Comparison of ENCODE assay signal across 8 cellular contexts in the genomic region with DNA sequence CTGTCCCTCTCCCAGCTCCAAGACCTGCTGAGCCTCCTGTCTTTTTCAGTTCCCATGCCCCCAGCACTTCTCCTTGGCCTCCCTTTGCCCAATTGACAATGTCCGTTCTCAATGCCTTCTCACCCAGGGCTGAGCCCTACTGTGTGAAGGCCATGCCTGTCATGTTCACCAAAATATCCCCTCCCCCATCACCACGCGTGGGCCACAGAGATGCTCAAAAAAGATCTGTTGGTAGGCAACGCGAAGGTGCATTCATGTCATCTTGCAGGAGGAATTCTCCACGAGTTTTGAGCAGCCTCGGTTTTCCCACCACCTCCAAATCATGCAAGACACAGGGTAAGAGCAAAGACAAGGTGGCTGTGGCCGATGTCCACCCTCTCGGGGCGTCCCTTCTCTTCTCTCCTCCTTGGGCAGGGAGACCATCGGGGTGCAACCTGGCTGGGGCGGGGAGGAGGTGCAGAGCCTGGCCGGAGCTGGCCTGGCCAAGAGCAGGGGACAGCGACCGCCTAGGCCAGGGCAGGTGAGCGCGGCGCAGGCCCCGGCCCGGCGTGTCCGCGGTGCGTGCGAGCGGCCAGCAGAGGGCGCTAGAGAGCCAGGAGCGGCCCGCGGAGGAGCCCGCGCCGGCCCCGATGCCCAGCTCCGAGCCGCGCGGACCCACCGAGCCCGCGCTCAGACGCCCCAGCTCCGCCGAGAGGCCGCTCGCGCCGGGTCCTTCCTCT. TPM values are rescaled to one million over a fixed set of nuclear protein-coding genes. Genes with fewer than 3 reads are reported as not detected.
DNase-seq lines count a peak whose midpoint lies in the region; ATAC-seq, FAIRE-seq and TF ChIP-seq lines count a peak whose summit lies in the region.
"Not testable (repeated sequence)": the region's sequence is repeated elsewhere in the genome, so short reads cannot be mapped to it uniquely, and the experiment has no call there.

No MANE protein-coding gene starts in this region.

- H3K4me3 Mint-ChIP-seq in CD4-positive, CD25-positive, alpha-beta regulatory T cell = peak overlapping the region in 3 of 4 donors; percentile 53 to 69 (median 62)
- peak overlapping the region; percentile 76 for H3K4me3 Mint-ChIP-seq in neural progenitor cell

- not testable (repeated sequence) for ATAC-seq in CD4-positive, CD25-positive, alpha-beta regulatory T cell (ENCODE audit: low read depth in 2 of 2)
- 0 out of 3 replicates have a peak, but pooled peaks have one; percentile 41 for ATAC-seq in GM12878

- RAD21 ChIA-PET in GM12878 (lab: Charles Lee; ENCODE audit: unreplicated experiment) = not testable (repeated sequence)

- not testable (repeated sequence) for TF ChIP-seq EP300 in GM12878 (IDR thresholded peaks at IDR 0.05; ENCODE audit: borderline replicate concordance in 1 of 2, control insufficient read depth in 1 of 2, low read depth in 2 of 2, low read length in 2 of 2)

- peak; percentile 31 to 50 (median 33) for DNase-seq in CD4-positive, CD25-positive, alpha-beta regulatory T cell
- DNase-seq in HK-2 (ENCODE audit: unreplicated experiment) = peak; percentile 55
- peak; percentile 45 for DNase-seq in NCI-H82 (lab: John Stamatoyannopoulos, UW)
- DNase-seq in activated CD4-positive, alpha-beta T cell treated with anti-CD3 and anti-CD28 coated beads for 4 hours = peak; percentile 44 to 58
- DNase-seq in GM12878 (ENCODE audit: low read depth, low spot score) = not testable (repeated sequence)
- DNase-seq in cardiac muscle cell (ENCODE audit: low read depth in 1 of 2, low spot score in 1 of 2) = peak; percentile 41 to 65
- DNase-seq in neural progenitor cell (ENCODE audit: low spot score) = peak; percentile 75
- peak; percentile 11 to 39 for DNase-seq in stimulated activated CD8-positive, alpha-beta memory T cell treated with anti-CD3 and anti-CD28 coated beads, Interleukin-4, amount 100 ng/mL, for 1 hour (ENCODE audit: low read depth in 2 of 2, low spot score in 1 of 2)

- SMC1A ChIA-PET in GM12878 (lab: Charles Lee; ENCODE audit: uncharacterized antibody, unreplicated experiment) = not testable (repeated sequence)

- H3K4me1 Mint-ChIP-seq in CD4-positive, CD25-positive, alpha-beta regulatory T cell; neural progenitor cell: not testable (repeated sequence)

- H3K9ac ChIP-seq in GM12878 (ENCODE audit: control insufficient read depth, insufficient read depth, low read length); neural progenitor cell: not testable (repeated sequence)

- POLR2A ChIA-PET in GM12878 (lab: Charles Lee) = not testable (repeated sequence)

- TF ChIP-seq RAD21 in GM12878 (IDR thresholded peaks at IDR 0.05; ENCODE audit: insufficient read depth, low read depth, low read length) = peak; percentile 61

- not testable (repeated sequence) for H3K27ac ChIP-seq in CD4-positive, CD25-positive, alpha-beta regulatory T cell (ENCODE audit: insufficient read depth, low read length, poor library complexity, severe bottlenecking); GM12878 (ENCODE audit: control insufficient read depth, insufficient read depth); cardiac muscle cell; neural progenitor cell

- not testable (repeated sequence) for H3K27ac Mint-ChIP-seq in CD4-positive, CD25-positive, alpha-beta regulatory T cell; neural progenitor cell

- 9% methylated on average over 22 of the region's 48 CpGs for WGBS in GM12878 (ENCODE audit: insufficient coverage, insufficient replicate concordance, low lambda C conversion rate, missing lambda C conversion rate)

- H2AFZ ChIP-seq in GM12878 (ENCODE audit: control insufficient read depth, low read depth, low read length) = not testable (repeated sequence)
- H2AFZ ChIP-seq in neural progenitor cell (replicated peaks) = peak overlapping the region; percentile 97

- not testable (repeated sequence) for H3K79me2 ChIP-seq in GM12878 (ENCODE audit: control insufficient read depth, insufficient read depth, low read length); neural progenitor cell (ENCODE audit: low read depth)

- peak; percentile 40 to 57 (median 55); a peak in 5 of 6 replicates for TF ChIP-seq CTCF in GM12878 (IDR thresholded peaks at IDR 0.05 in 2 of 3, conservative IDR thresholded peaks at IDR 0.05 in 1 of 3; ENCODE audit: control insufficient read depth in 2 of 3, extremely low read depth in 1 of 3, insufficient read depth in 1 of 3, low read depth in 3 of 3, low read length in 3 of 3)
- peak; percentile 49 for TF ChIP-seq CTCF in cardiac muscle cell (IDR thresholded peaks at IDR 0.05; ENCODE audit: low read depth, low read length)
- TF ChIP-seq CTCF in neural progenitor cell (IDR thresholded peaks at IDR 0.05) = peak; percentile 60

- not testable (repeated sequence) for H3K36me3 ChIP-seq in CD4-positive, CD25-positive, alpha-beta regulatory T cell (ENCODE audit: control insufficient read depth, insufficient read depth, low read length); GM12878 (ENCODE audit: control insufficient read depth in 2 of 2, insufficient read depth in 2 of 2, low read length in 1 of 2); cardiac muscle cell; neural progenitor cell

- not testable (repeated sequence) for H3K9me3 Mint-ChIP-seq in CD4-positive, CD25-positive, alpha-beta regulatory T cell; neural progenitor cell

- not testable (repeated sequence) for H3K4me3 ChIP-seq in CD4-positive, CD25-positive, alpha-beta regulatory T cell (ENCODE audit: low read depth, low read length); GM12878
- H3K4me3 ChIP-seq in cardiac muscle cell = peak overlapping the region; percentile 44
- peak overlapping the region; percentile 48 for H3K4me3 ChIP-seq in neural progenitor cell

- H3K4me1 ChIP-seq in CD4-positive, CD25-positive, alpha-beta regulatory T cell (ENCODE audit: control insufficient read depth, insufficient read depth, low read length, poor library complexity, severe bottlenecking); GM12878 (ENCODE audit: control insufficient read depth, insufficient read depth, low read length); cardiac muscle cell (ENCODE audit: low read depth); neural progenitor cell: not testable (repeated sequence)

- CTCF ChIA-PET in GM12878 (lab: Yijun Ruan, JAX) = interaction anchor here (0.6 kb wide), 1 partner anchor 253 kb away, joined by 3 read pairs; no protein-coding TSS in a partner anchor

- peaks cover 46% of the 10 kb centered on the region for H3K27me3 Mint-ChIP-seq in CD4-positive, CD25-positive, alpha-beta regulatory T cell
- H3K27me3 Mint-ChIP-seq in neural progenitor cell (ENCODE audit: insufficient read depth, low read depth) = peaks cover 34% of the 10 kb centered on the region

- not testable (repeated sequence) for FAIRE-seq in GM12878 (lab: Jason Lieb, UNC)

- intact Hi-C loops in GM12878 (cut with micrococcal nuclease; ENCODE audit: unreplicated experiment) = loop anchor here (10.0 kb wide), 1 partner anchor 96 kb away; no protein-coding TSS in a partner anchor

- in situ Hi-C loops in GM12878 (cut with MboI) = not testable (repeated sequence)

- not testable (repeated sequence) for H3K27me3 ChIP-seq in CD4-positive, CD25-positive, alpha-beta regulatory T cell (ENCODE audit: control insufficient read depth, insufficient read depth, low read length); GM12878 (replicated peaks in 1 of 2; ENCODE audit: control insufficient read depth in 2 of 2, insufficient read depth in 2 of 2, low read length in 1 of 2)
- H3K27me3 ChIP-seq in cardiac muscle cell (peaks cover 13% of the 10 kb centered on the region), neural progenitor cell (peaks cover 26% of the 10 kb centered on the region)

- not testable (repeated sequence) for TF ChIP-seq POLR2A in GM12878 (IDR thresholded peaks at IDR 0.05; ENCODE audit: low read depth, low read length)

- H3K9me3 ChIP-seq in CD4-positive, CD25-positive, alpha-beta regulatory T cell (ENCODE audit: control insufficient read depth in 2 of 2, low read length in 2 of 2); GM12878 (replicated peaks; ENCODE audit: control insufficient read depth, insufficient read depth, low read length); cardiac muscle cell (ENCODE audit: low read depth); neural progenitor cell (ENCODE audit: low read depth): not testable (repeated sequence)

- BruUV-seq in GM12878 (replicated peaks; lab: Mats Ljungman, UMichigan) = not testable (repeated sequence)

- not testable (repeated sequence) for H3F3A ChIP-seq in neural progenitor cell (ENCODE audit: low read depth)

- not testable (repeated sequence) for H3K4me2 ChIP-seq in GM12878 (ENCODE audit: control insufficient read depth, insufficient read depth)
- peak overlapping the region; percentile 79 for H3K4me2 ChIP-seq in neural progenitor cell

- not testable (repeated sequence) for H4K20me1 ChIP-seq in GM12878 (ENCODE audit: control insufficient read depth, insufficient read depth); neural progenitor cell (ENCODE audit: low read depth)

- not testable (repeated sequence) for H3K36me3 Mint-ChIP-seq in CD4-positive, CD25-positive, alpha-beta regulatory T cell; neural progenitor cell

RNA-seq across cellular contexts. Expression of a gene that starts 56.3 kb away (rescaled TPM):
- total RNA-seq in CD4-positive, CD25-positive, alpha-beta regulatory T cell = not detected
- not detected for polyA plus RNA-seq in CD4-positive, CD25-positive, alpha-beta regulatory T cell
- total RNA-seq in GM12878 (2013; cell fraction: nucleolus; rRNA removed) = not detected in 2 replicates
- total RNA-seq in GM12878 (2014; rRNA removed) (not detected in 2 replicates), GM12878 (2014; rRNA removed; fragmentation: Illumina TruSeq; extraction: Trizol) (not detected in 2 replicates), GM12878 (2021) (not detected in 2 replicates), cardiac muscle cell (not detected in 2 replicates), neural progenitor cell (ENCODE audit: low replicate concordance) (not detected in 2 replicates)
- not detected for polyA plus RNA-seq in GM12878 (2011; ENCODE audit: low read depth)
- polyA plus RNA-seq in GM12878 (2011; rRNA removed) (not detected in 2 replicates), GM12878 (2014; fragmentation: Illumina TruSeq; extraction: Trizol) (not detected in 2 replicates), GM12878 (2014; fragmentation: Nextera tagmentation; extraction: Ambion mirVana) (not detected), GM12878 (2014; rRNA removed) (not detected in 2 replicates), GM12878 (2016; fragmentation: Nextera tagmentation; extraction: Ambion mirVana) (not detected), cardiac muscle cell (not detected in 2 replicates)
- polyA plus RNA-seq in GM12878 (2011; cell fraction: cytosol; rRNA removed) = not detected in 2 replicates
- polyA plus RNA-seq in GM12878 (2011; cell fraction: nucleus; rRNA removed) = not detected in 2 replicates
- polyA plus RNA-seq in GM12878 (2012) = not detected in 2 replicates
- polyA minus RNA-seq in GM12878 (2011; rRNA and poly(A)+ RNA removed) = not detected in 2 replicates
- polyA minus RNA-seq in GM12878 (2011; cell fraction: cytosol; rRNA and poly(A)+ RNA removed) = not detected in 2 replicates
- polyA minus RNA-seq in GM12878 (2011; cell fraction: nucleus; rRNA and poly(A)+ RNA removed) = not detected in 2 replicates
